Comparison of ENCODE assay signal across 1 cellular context in genomic region chr17:82314721-82315605, GRCh38.
TF ChIP-seq lines count a peak whose summit lies in the region.

No MANE protein-coding gene starts in this region.

TF ChIP-seq in A549, 52 proteins besides CTCF, POLR2A, EP300 and RAD21:
- TF ChIP-seq ZFP36 (IDR thresholded peaks at IDR 0.05; ENCODE audit: borderline replicate concordance, partially characterized antibody) (peak; percentile 85), CHD2 (IDR thresholded peaks at IDR 0.05; ENCODE audit: low read length, partially characterized antibody) (no peak)
TF ChIP-seq in A549: peak in this region for 1.
